1 cellular context compared by ENCODE assay signal in the genomic region with DNA sequence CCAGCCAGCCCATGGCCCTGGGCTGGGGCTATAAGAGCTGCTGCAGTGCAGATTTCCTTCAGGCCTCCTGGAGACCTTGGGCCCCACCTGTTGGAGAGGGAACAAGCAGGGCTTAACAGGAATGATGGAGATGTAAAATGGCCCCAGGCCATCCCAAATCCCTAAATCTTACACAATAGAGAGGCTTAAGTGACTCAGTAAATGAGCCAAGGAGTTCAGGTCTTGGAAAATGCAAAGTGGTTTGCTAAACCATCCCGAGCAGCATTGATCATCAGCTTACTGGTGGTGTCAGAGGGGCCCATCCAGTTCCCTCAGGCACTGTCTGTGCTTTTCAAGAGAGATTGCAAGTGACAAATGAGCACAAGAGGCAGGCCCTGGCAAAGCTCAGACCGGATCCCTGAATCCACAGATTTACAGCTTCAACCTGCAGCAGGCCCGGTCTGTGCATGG.
TF ChIP-seq lines count a peak whose summit lies in the region.

No MANE protein-coding gene starts in this region.

TF ChIP-seq in H1, 55 proteins besides CTCF, POLR2A, EP300 and RAD21 (continued from another document):
- no peak for TF ChIP-seq FOSL1 (IDR thresholded peaks at IDR 0.05; ENCODE audit: insufficient read depth, low read depth, low read length)
- TF ChIP-seq, protein P1, sequence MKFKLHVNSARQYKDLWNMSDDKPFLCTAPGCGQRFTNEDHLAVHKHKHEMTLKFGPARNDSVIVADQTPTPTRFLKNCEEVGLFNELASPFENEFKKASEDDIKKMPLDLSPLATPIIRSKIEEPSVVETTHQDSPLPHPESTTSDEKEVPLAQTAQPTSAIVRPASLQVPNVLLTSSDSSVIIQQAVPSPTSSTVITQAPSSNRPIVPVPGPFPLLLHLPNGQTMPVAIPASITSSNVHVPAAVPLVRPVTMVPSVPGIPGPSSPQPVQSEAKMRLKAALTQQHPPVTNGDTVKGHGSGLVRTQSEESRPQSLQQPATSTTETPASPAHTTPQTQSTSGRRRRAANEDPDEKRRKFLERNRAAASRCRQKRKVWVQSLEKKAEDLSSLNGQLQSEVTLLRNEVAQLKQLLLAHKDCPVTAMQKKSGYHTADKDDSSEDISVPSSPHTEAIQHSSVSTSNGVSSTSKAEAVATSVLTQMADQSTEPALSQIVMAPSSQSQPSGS (IDR thresholded peaks at IDR 0.05; ENCODE audit: low read length) = no peak
- TF ChIP-seq BACH1 (IDR thresholded peaks at IDR 0.05; ENCODE audit: low read length) = no peak
- TF ChIP-seq, protein P2, sequence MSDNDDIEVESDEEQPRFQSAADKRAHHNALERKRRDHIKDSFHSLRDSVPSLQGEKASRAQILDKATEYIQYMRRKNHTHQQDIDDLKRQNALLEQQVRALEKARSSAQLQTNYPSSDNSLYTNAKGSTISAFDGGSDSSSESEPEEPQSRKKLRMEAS (IDR thresholded peaks at IDR 0.05) = no peak
TF ChIP-seq in H1: peak in this region for 2.
